Comparison of ENCODE assay signal across 1 cellular context in the genomic region with DNA sequence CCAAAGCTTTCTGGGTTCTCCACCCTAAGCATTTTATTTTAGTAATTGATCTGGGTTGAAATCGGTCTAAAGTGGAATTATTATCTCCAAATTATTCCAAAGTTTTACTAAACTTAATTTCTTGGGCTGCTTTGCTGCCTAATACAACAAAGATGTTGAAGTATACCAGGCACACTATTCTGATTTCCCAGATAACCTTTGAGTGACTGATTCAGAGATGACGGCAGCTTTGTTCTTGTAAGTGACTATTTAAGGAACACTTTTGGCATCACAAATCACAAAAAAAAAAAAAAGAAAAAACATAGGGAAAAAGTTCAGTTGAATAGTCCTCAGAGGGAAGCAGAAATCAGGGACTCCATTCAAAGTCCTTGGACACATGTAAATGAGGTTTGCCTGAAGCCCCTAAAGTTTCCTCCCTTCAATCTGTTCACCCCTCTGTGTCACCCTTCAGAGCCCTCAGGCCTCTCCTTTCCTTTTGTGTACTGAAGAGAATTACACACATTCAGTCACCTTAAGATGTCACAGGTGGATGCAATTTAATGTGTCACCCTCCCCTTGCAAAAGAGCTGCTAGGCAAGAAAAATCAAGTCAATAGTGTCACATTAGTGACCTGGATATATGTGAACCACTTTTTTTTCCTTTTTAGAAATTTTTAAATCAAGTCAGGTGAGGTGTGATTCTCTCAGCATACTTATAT.
TF ChIP-seq lines count a peak whose summit lies in the region.

No MANE protein-coding gene starts in this region.

TF ChIP-seq in endothelial cell of umbilical vein, 7 proteins besides CTCF, POLR2A, EP300 and RAD21:
- TF ChIP-seq MYC (IDR thresholded peaks at IDR 0.05; ENCODE audit: low read depth, low read length) (no peak), EZH2 (IDR thresholded peaks at IDR 0.05; ENCODE audit: borderline replicate concordance, low read depth, low read length, severe bottlenecking) (no peak), GATA2 (IDR thresholded peaks at IDR 0.05; ENCODE audit: insufficient read depth, insufficient read length, low read depth, low read length) (no peak), POLR2AphosphoS5 (IDR thresholded peaks at IDR 0.05; ENCODE audit: insufficient read depth, low read depth, low read length) (no peak), JUN (IDR thresholded peaks at IDR 0.05; ENCODE audit: borderline replicate concordance, insufficient read depth, insufficient read length, low read depth) (no peak), FOS (IDR thresholded peaks at IDR 0.05; ENCODE audit: borderline replicate concordance, insufficient read depth, low read length) (no peak)
- TF ChIP-seq, protein P1, sequence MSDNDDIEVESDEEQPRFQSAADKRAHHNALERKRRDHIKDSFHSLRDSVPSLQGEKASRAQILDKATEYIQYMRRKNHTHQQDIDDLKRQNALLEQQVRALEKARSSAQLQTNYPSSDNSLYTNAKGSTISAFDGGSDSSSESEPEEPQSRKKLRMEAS (IDR thresholded peaks at IDR 0.05; ENCODE audit: insufficient read depth, insufficient read length), result no peak
